8 cellular contexts compared by ENCODE assay signal in genomic region chr20:62793757-62794006, GRCh38. TPM values are rescaled to one million over a fixed set of nuclear protein-coding genes. Genes with fewer than 3 reads are reported as not detected.
DNase-seq lines count a peak whose midpoint lies in the region; ATAC-seq and TF ChIP-seq lines count a peak whose summit lies in the region.

No MANE protein-coding gene starts in this region.

- TF ChIP-seq POLR2A in body of pancreas (IDR thresholded peaks at IDR 0.05) = no peak

- H3K4me1 ChIP-seq in body of pancreas (peaks cover 33% of the 10 kb centered on the region), mucosa of stomach (ENCODE audit: control insufficient read depth, insufficient read depth, low read length) (peaks cover 31% of the 10 kb centered on the region)

- intact Hi-C loops in body of pancreas (cut with DNase I) = no loop called here

- peak overlapping the region; percentile 67 for H3K9ac ChIP-seq in mucosa of stomach (ENCODE audit: low read length)

- H3K9me3 Mint-ChIP-seq in stimulated activated naive CD8-positive, alpha-beta T cell treated with anti-CD3 and anti-CD28 coated beads, Interleukin-15, Interleukin-2, amounts not matched to agents 100 ng/mL and 50 ng/mL, for 24 hours = no peaks in the 10 kb centered on the region

- no peak for TF ChIP-seq CTCF in body of pancreas (IDR thresholded peaks at IDR 0.05)

- peak overlapping the region; percentile 61 for H3K27ac Mint-ChIP-seq in stimulated activated naive CD8-positive, alpha-beta T cell treated with anti-CD3 and anti-CD28 coated beads, Interleukin-15, Interleukin-2, amounts not matched to agents 100 ng/mL and 50 ng/mL, for 24 hours

- peaks cover 0 to 2% of the 10 kb centered on the region in 2 donors for H3K36me3 ChIP-seq in body of pancreas (replicated peaks in 1 of 2; ENCODE audit: insufficient read depth in 1 of 2, low read depth in 2 of 2)
- H3K36me3 ChIP-seq in mucosa of stomach (ENCODE audit: control insufficient read depth, insufficient read depth, low read length) = no peaks in the 10 kb centered on the region

- DNase-seq in stimulated activated naive CD8-positive, alpha-beta T cell treated with anti-CD3 and anti-CD28 coated beads, Interleukin-15, Interleukin-2, amounts not matched to agents 100 U/mL and 50 U/mL, for 24 hours = no peak
- no peak for DNase-seq in body of pancreas
- no peak for DNase-seq in D341Med (ENCODE audit: low spot score)
- no peak for DNase-seq in stimulated activated CD4-positive, alpha-beta T cell treated with anti-CD3 and anti-CD28 coated beads, Interleukin-12 subunit alpha, Interleukin-12 subunit beta, amount 100 ng/mL, for 4 hours
- no peak for DNase-seq in COLO668 (lab: John Stamatoyannopoulos, UW; ENCODE audit: unreplicated experiment)

- no peaks in the 10 kb centered on the region for H3K27me3 Mint-ChIP-seq in stimulated activated naive CD8-positive, alpha-beta T cell treated with anti-CD3 and anti-CD28 coated beads, Interleukin-15, Interleukin-2, amounts not matched to agents 100 ng/mL and 50 ng/mL, for 24 hours

- peak overlapping the region; percentile 46 to 91 (median 84) for H3K27ac ChIP-seq in body of pancreas

- H3K9me3 ChIP-seq in body of pancreas (no peaks in the 10 kb centered on the region), mucosa of stomach (ENCODE audit: control insufficient read depth, low read length) (no peaks in the 10 kb centered on the region)

- peaks cover 38% of the 10 kb centered on the region for H3K4me1 Mint-ChIP-seq in stimulated activated naive CD8-positive, alpha-beta T cell treated with anti-CD3 and anti-CD28 coated beads, Interleukin-15, Interleukin-2, amounts not matched to agents 100 ng/mL and 50 ng/mL, for 24 hours (ENCODE audit: low read depth)

- peaks cover 10% of the 10 kb centered on the region for H3K36me3 Mint-ChIP-seq in stimulated activated naive CD8-positive, alpha-beta T cell treated with anti-CD3 and anti-CD28 coated beads, Interleukin-15, Interleukin-2, amounts not matched to agents 100 ng/mL and 50 ng/mL, for 24 hours (ENCODE audit: low read depth)

- no peak overlapping the region for H3K4me3 ChIP-seq in body of pancreas
- H3K4me3 ChIP-seq in mucosa of stomach (ENCODE audit: low read length) = no peak overlapping the region

- WGBS in body of pancreas, 2 donors = 54 to 61% methylated on average over 5 to 7 of the region's 7 CpGs

- peak overlapping the region; percentile 67 for H3K4me3 Mint-ChIP-seq in stimulated activated naive CD8-positive, alpha-beta T cell treated with anti-CD3 and anti-CD28 coated beads, Interleukin-15, Interleukin-2, amounts not matched to agents 100 ng/mL and 50 ng/mL, for 24 hours

- H3K27me3 ChIP-seq in body of pancreas (no peaks in the 10 kb centered on the region), mucosa of stomach (ENCODE audit: control insufficient read depth, insufficient read depth, low read length) (peaks cover 5% of the 10 kb centered on the region)

- no peak for ATAC-seq in stimulated activated naive CD8-positive, alpha-beta T cell treated with anti-CD3 and anti-CD28 coated beads, Interleukin-15, Interleukin-2, amounts not matched to agents 100 U/mL and 50 U/mL, for 24 hours
- ATAC-seq in body of pancreas (no peak), HG03139 (IDR thresholded peaks at IDR 0.05; ENCODE audit: unreplicated experiment) (no peak)

RNA-seq across cellular contexts. Expression of gene MRGBP, which starts 2.6 kb away (rescaled TPM):
- 10 to 100 TPM in 1 of 2 donors, 1 to 10 TPM in 1; 7.0 to 10.2 TPM for total RNA-seq in body of pancreas

RNA-seq across cellular contexts. Expression of gene OGFR, which starts 11.0 kb away (rescaled TPM):
- 10 to 100 TPM; 46.4 to 47.8 TPM for total RNA-seq in body of pancreas

RNA-seq across cellular contexts. Expression of gene COL9A3, which starts 23.2 kb away (rescaled TPM):
- 10 to 100 TPM; 25.2 to 69.5 TPM for total RNA-seq in body of pancreas
